8 cellular contexts compared by ENCODE assay signal in genomic region chr16:18801197-18801972, GRCh38. TPM values are rescaled to one million over a fixed set of nuclear protein-coding genes. Genes with fewer than 3 reads are reported as not detected.
DNase-seq lines count a peak whose midpoint lies in the region; ATAC-seq, FAIRE-seq and TF ChIP-seq lines count a peak whose summit lies in the region.

Gene ARL6IP1, minus strand, starts transcription at chr16:18801549. Its CDS starts 83 bp downstream, at chr16:18801466.

- peak; percentile 75 to 99 for TF ChIP-seq POLR2A in tibial nerve (IDR thresholded peaks at IDR 0.05)

- 0% methylated on average over 75 of the region's 75 CpGs for WGBS in pancreas, 2 donors
- 0 to 1% methylated on average over 24 to 47 of the region's 75 CpGs for WGBS in tibial nerve, 2 donors

- TF ChIP-seq EP300 in tibial nerve (IDR thresholded peaks at IDR 0.05), result peak; percentile 93 to 100

- H3K27ac ChIP-seq in SU-DHL-6 (ENCODE audit: low read depth, low read length), result peak within 1 kb of the TSS; percentile 86
- peak within 1 kb of the TSS; percentile 63 to 82 (median 81) for H3K27ac ChIP-seq in pancreas
- H3K27ac ChIP-seq in tibial nerve, result peak within 1 kb of the TSS; percentile 84 to 93 (median 91)

- peaks cover 7 to 34% (median 9%) of the 10 kb centered on the region in 3 donors for H3K4me1 ChIP-seq in pancreas
- H3K4me1 ChIP-seq in tibial nerve, result peaks cover 3 to 44% (median 20%) of the 10 kb centered on the region in 4 donors

- DNase-seq in GM12864 (ENCODE audit: low read depth) (peak; percentile 98), NCI-H1105 treated with DMSO at 0.1 percent for 48 hours (lab: John Stamatoyannopoulos, UW) (peak; percentile 94), Right ventricle myocardium inferior (ENCODE audit: missing footprints) (peak; percentile 100), pancreas (peak; percentile 97 to 100 (median 99)), tibial nerve (ENCODE audit: low spot score in 2 of 2) (peak; percentile 96 to 98)
- DNase-seq in activated naive CD8-positive, alpha-beta T cell treated with anti-CD3 and anti-CD28 coated beads, Interleukin-2, amount 50 U/mL, for 16 hours (ENCODE audit: low read depth, low spot score), result peak; percentile 96

- H3K27me3 ChIP-seq in SU-DHL-6 (ENCODE audit: low read length) (no peaks in the 10 kb centered on the region), pancreas (no peaks in the 10 kb centered on the region), tibial nerve (no peaks in the 10 kb centered on the region)

- no peaks in the 10 kb centered on the region for H3K9me2 ChIP-seq in SU-DHL-6 (replicated peaks; ENCODE audit: insufficient read depth, low read length)

- peaks cover 50% of the 10 kb centered on the region for H3F3A ChIP-seq in SU-DHL-6 (ENCODE audit: insufficient read depth)

- peak within 1 kb of the TSS; percentile 87 for H3K4me2 ChIP-seq in SU-DHL-6 (ENCODE audit: low read depth, low read length, poor library complexity, severe bottlenecking)

- no peaks in the 10 kb centered on the region; the same call in 1 of the 2 replicates for H4K20me1 ChIP-seq in SU-DHL-6 (ENCODE audit: low read depth, low read length)

- peaks cover 47% of the 10 kb centered on the region for H3K79me2 ChIP-seq in SU-DHL-6 (ENCODE audit: insufficient read depth, low read length)

- H3K4me3 ChIP-seq in GM12864 (ENCODE audit: low read depth, low read length) (peak within 1 kb of the TSS; percentile 90), SU-DHL-6 (ENCODE audit: insufficient read depth, low read length, poor library complexity, severe bottlenecking) (peak within 1 kb of the TSS; percentile 77), pancreas (peak within 1 kb of the TSS; percentile 65 to 92 (median 73)), tibial nerve (peak within 1 kb of the TSS; percentile 66 to 91 (median 86))

- intact Hi-C loops in Right ventricle myocardium inferior (cut with DNase I), result loop anchor here (1.0 to 10.0 kb wide), 4 partner anchors 11 to 723 kb away; partner anchors contain the start of genes CCP110, COQ7, GDE1 and RPS15A
- intact Hi-C loops in pancreas (cut with DNase I), result no loop called here

- peak within 1 kb of the TSS; percentile 85 for H3K9ac ChIP-seq in SU-DHL-6 (ENCODE audit: low read length)

- peak; percentile 98 for FAIRE-seq in pancreas (lab: Jason Lieb, UNC)

- ATAC-seq in HG02642 (IDR thresholded peaks at IDR 0.05; ENCODE audit: poor library complexity, unreplicated experiment), result peak; percentile 97
- ATAC-seq in Right ventricle myocardium inferior, result peak; percentile 100
- peak; percentile 96 to 99 (median 97) for ATAC-seq in pancreas

- H2AFZ ChIP-seq in SU-DHL-6 (ENCODE audit: low read depth, low read length, severe bottlenecking), result peak within 1 kb of the TSS; percentile 81

- TF ChIP-seq CTCF in GM12864 (IDR thresholded peaks at IDR 0.05; ENCODE audit: low read depth, low read length, missing control alignments) (peak; percentile 89), SU-DHL-6 (IDR thresholded peaks at IDR 0.05; ENCODE audit: insufficient read depth, low read length, poor library complexity, severe bottlenecking) (peak; percentile 67), pancreas (IDR thresholded peaks at IDR 0.05) (peak; percentile 90 to 94 (median 92)), tibial nerve (IDR thresholded peaks at IDR 0.05) (peak; percentile 86 to 99 (median 96))

- H3K36me3 ChIP-seq in SU-DHL-6 (ENCODE audit: low read length) (peaks cover 16% of the 10 kb centered on the region), pancreas (no peaks in the 10 kb centered on the region), tibial nerve (peaks cover 0 to 12% (median 0%) of the 10 kb centered on the region in 3 donors)

- H3K9me3 ChIP-seq in SU-DHL-6 (ENCODE audit: insufficient read depth, low read length) (no peaks in the 10 kb centered on the region), pancreas (no peaks in the 10 kb centered on the region), tibial nerve (no peaks in the 10 kb centered on the region)

RNA-seq across cellular contexts. Expression of gene ARL6IP1, which starts in this region (rescaled TPM):
- total RNA-seq in Right ventricle myocardium inferior (27.2 TPM), pancreas (10 to 100 TPM; 28.9 to 73.3 (median 42.3) TPM), tibial nerve (100 to 1,000 TPM; 159 to 203 (median 188) TPM)
- 10 to 100 TPM; 30.6 to 82.3 TPM for polyA plus RNA-seq in pancreas

Comparison
In these comparisons a context has a peak if more than half of its experiments do, and no peak if none do; other contexts are left out.
1. Peak in every context shown above with its lines: DNase-seq, ATAC-seq, H3K4me3 ChIP-seq and H3K27ac ChIP-seq.